ENCODE assay signal across 16 cellular contexts in genomic region chr5:91288117-91288516, GRCh38.
DNase-seq lines count a peak whose midpoint lies in the region; ATAC-seq and TF ChIP-seq lines count a peak whose summit lies in the region.
"Had no signal": no experiment of that assay in that cellular context is flagged by ENCODE, and none has a peak within 500 bp of the region (broad histone marks: within the 10 kb centered on the region; RNA-seq: fewer than 3 reads in every experiment).

No MANE protein-coding gene starts in this region.

- H3K4me1 Mint-ChIP-seq in progenitor cell of endocrine pancreas (ENCODE audit: low read depth) = peaks cover 4% of the 10 kb centered on the region

- H3K9me3 ChIP-seq in AG04450 (ENCODE audit: control insufficient read depth, insufficient read depth, low read length) = no peaks in the 10 kb centered on the region

- H3K27me3 Mint-ChIP-seq in progenitor cell of endocrine pancreas = no peaks in the 10 kb centered on the region
- H3K27me3 Mint-ChIP-seq: naive thymus-derived CD8-positive, alpha-beta T cell; T-helper 17 cell had no signal

- H3K36me3 Mint-ChIP-seq in progenitor cell of endocrine pancreas (ENCODE audit: insufficient read depth) = peaks cover 1% of the 10 kb centered on the region

- no peak overlapping the region for H3K27ac ChIP-seq in AG04450 (ENCODE audit: low read depth, low read length)

- H3K4me3 ChIP-seq in AG04450 (ENCODE audit: low read depth, low read length) = no peak overlapping the region
- no peak overlapping the region for H3K4me3 ChIP-seq in fibroblast of pulmonary artery (replicated peaks; ENCODE audit: low read depth, low read length)
- H3K4me3 ChIP-seq: skin epidermis had no signal

- ATAC-seq in SK-N-SH treated with all-trans-retinoic acid at 6 μM for 48 hours = peak; percentile 77
- ATAC-seq in GM21723 (IDR thresholded peaks at IDR 0.05; ENCODE audit: unreplicated experiment) = no peak
- ATAC-seq: HCT116; naive thymus-derived CD8-positive, alpha-beta T cell; PC-3; T-helper 17 cell had no signal

- peaks cover 10% of the 10 kb centered on the region for H3K9me3 Mint-ChIP-seq in progenitor cell of endocrine pancreas (ENCODE audit: low read depth)

- H3K27me3 ChIP-seq in AG04450 (ENCODE audit: control insufficient read depth, insufficient read depth, low read length) = no peaks in the 10 kb centered on the region

- POLR2A ChIA-PET in AG04450 (lab: Yijun Ruan, JAX) = no interaction called here

- no peak overlapping the region for H3K27ac Mint-ChIP-seq in progenitor cell of endocrine pancreas
- H3K27ac Mint-ChIP-seq: naive thymus-derived CD8-positive, alpha-beta T cell; T-helper 17 cell had no signal

- CTCF ChIA-PET in AG04450 (lab: Charles Lee) = no interaction called here

- TF ChIP-seq CTCF in AG04450 (IDR thresholded peaks at IDR 0.05; ENCODE audit: low read depth, low read length) (no peak), fibroblast of pulmonary artery (IDR thresholded peaks at IDR 0.05; ENCODE audit: low read length, missing control alignments) (no peak), progenitor cell of endocrine pancreas (IDR thresholded peaks at IDR 0.05; ENCODE audit: unreplicated experiment) (no peak)

- no peak overlapping the region for H3K4me3 Mint-ChIP-seq in progenitor cell of endocrine pancreas (ENCODE audit: low read depth)
- H3K4me3 Mint-ChIP-seq: naive thymus-derived CD8-positive, alpha-beta T cell; T-helper 17 cell had no signal

- DNase-seq in AG04450 (ENCODE audit: low read depth, low spot score) (peak; percentile 48), fibroblast of pulmonary artery (ENCODE audit: low read depth) (peak; percentile 92), non-pigmented ciliary epithelial cell (ENCODE audit: low read depth) (peak; percentile 40), Kasumi-1 (lab: John Stamatoyannopoulos, UW) (no peak), OCI-M2 (lab: John Stamatoyannopoulos, UW; ENCODE audit: unreplicated experiment) (no peak), progenitor cell of endocrine pancreas (ENCODE audit: low spot score, unreplicated experiment) (no peak)
- DNase-seq: Calu3; effector CD4-positive, alpha-beta T cell; MV-4-11; naive thymus-derived CD8-positive, alpha-beta T cell; PC-3; T-helper 17 cell had no signal

TF ChIP-seq in SK-N-SH treated with all-trans-retinoic acid at 6 μM for 48 hours, 23 proteins besides CTCF, POLR2A, EP300 and RAD21:
- TF ChIP-seq ISL1 (CRISPR knock-in tag; IDR thresholded peaks at IDR 0.05) (0 out of 2 replicates have a peak, but pooled peaks have one; percentile 19), ZNF70 (CRISPR knock-in tag; IDR thresholded peaks at IDR 0.05) (no peak)
TF ChIP-seq in SK-N-SH treated with all-trans-retinoic acid at 6 μM for 48 hours: peak in this region for 1.

Comparison
In these comparisons a context has a peak if more than half of its experiments do, and no peak if none do; other contexts are left out.
1. DNase-seq: peak in AG04450 (single experiment), fibroblast of pulmonary artery (single experiment) and non-pigmented ciliary epithelial cell (single experiment); none in Kasumi-1 (0 of 2), OCI-M2 (single experiment) and progenitor cell of endocrine pancreas (single experiment).